ENCODE assay signal across 10 cellular contexts in genomic region chr17:27558842-27559505, GRCh38.
DNase-seq lines count a peak whose midpoint lies in the region; ATAC-seq, FAIRE-seq and TF ChIP-seq lines count a peak whose summit lies in the region.
"Had no signal": no experiment of that assay in that cellular context is flagged by ENCODE, and none has a peak within 500 bp of the region (broad histone marks: within the 10 kb centered on the region; RNA-seq: fewer than 3 reads in every experiment).

No MANE protein-coding gene starts in this region.

- no peaks in the 10 kb centered on the region for H3K9me3 ChIP-seq in right atrium auricular region
- no peaks in the 10 kb centered on the region for H3K9me3 ChIP-seq in esophagus squamous epithelium
- no peaks in the 10 kb centered on the region for H3K9me3 ChIP-seq in pancreas

- TF ChIP-seq POLR2A in esophagus squamous epithelium (IDR thresholded peaks at IDR 0.05), result no peak

- no peak for DNase-seq in right atrium auricular region (ENCODE audit: low spot score)
- DNase-seq in left ventricle myocardium superior, result no peak
- DNase-seq in esophagus squamous epithelium (lab: John Stamatoyannopoulos, UW), result no peak
- no peak for DNase-seq in pancreas
- no peak for DNase-seq in anterior cingulate cortex (lab: John Stamatoyannopoulos, UW)
- DNase-seq in omental fat pad (ENCODE audit: low spot score), result no peak
- DNase-seq in stimulated activated CD4-positive, alpha-beta T cell treated with anti-CD3 and anti-CD28 coated beads, Interleukin-2, amount 100 ng/mL, for 24 hours, result no peak
- DNase-seq: activated CD4-positive, alpha-beta memory T cell treated with anti-CD3 and anti-CD28 coated beads, Interleukin-2, amount 10 ng/mL, durations not matched to agents 7 days and 5 days; effector memory CD8-positive, alpha-beta T cell had no signal

- H3K4me1 ChIP-seq in right atrium auricular region (peaks cover 0 to 37% of the 10 kb centered on the region in 2 donors), esophagus squamous epithelium (peaks cover 11 to 23% (median 22%) of the 10 kb centered on the region in 3 donors), pancreas (peaks cover 36 to 54% (median 37%) of the 10 kb centered on the region in 3 donors)

- ATAC-seq in left ventricle myocardium superior (no peak), pancreas (peak; percentile 14 to 43 (median 24)), omental fat pad (ENCODE audit: low FRiP score) (no peak), GM18907 (IDR thresholded peaks at IDR 0.05; ENCODE audit: unreplicated experiment) (no peak)
- ATAC-seq: effector memory CD8-positive, alpha-beta T cell had no signal

- H3K36me3 ChIP-seq in right atrium auricular region (no peaks in the 10 kb centered on the region), esophagus squamous epithelium (peaks cover 0 to 52% (median 0%) of the 10 kb centered on the region in 3 donors), pancreas (no peaks in the 10 kb centered on the region)

- TF ChIP-seq CTCF in right atrium auricular region (IDR thresholded peaks at IDR 0.05), result no peak
- no peak for TF ChIP-seq CTCF in esophagus squamous epithelium (IDR thresholded peaks at IDR 0.05)
- no peak for TF ChIP-seq CTCF in pancreas (IDR thresholded peaks at IDR 0.05)
- no peak for TF ChIP-seq CTCF in omental fat pad (IDR thresholded peaks at IDR 0.05)

- no peak for FAIRE-seq in pancreas (lab: Jason Lieb, UNC)

- intact Hi-C loops in left ventricle myocardium superior (cut with micrococcal nuclease), result no loop called here
- intact Hi-C loops in esophagus squamous epithelium (cut with DNase I), result no loop called here
- intact Hi-C loops in pancreas (cut with DNase I), result no loop called here

- H3K27ac ChIP-seq in right atrium auricular region, result peak overlapping the region; percentile 63 to 66
- peak overlapping the region; percentile 32 to 83 (median 68) for H3K27ac ChIP-seq in esophagus squamous epithelium
- H3K27ac ChIP-seq in pancreas, result peak overlapping the region; percentile 38 to 84 (median 68)

- no peaks in the 10 kb centered on the region for H3K27me3 ChIP-seq in right atrium auricular region
- no peaks in the 10 kb centered on the region for H3K27me3 ChIP-seq in esophagus squamous epithelium
- no peaks in the 10 kb centered on the region for H3K27me3 ChIP-seq in pancreas

- 81 to 86% methylated on average over 12 of the region's 12 CpGs for WGBS in esophagus squamous epithelium, 2 donors
- 45% methylated on average over 12 of the region's 12 CpGs for WGBS in pancreas, 2 donors

- H3K4me3 ChIP-seq in right atrium auricular region, result peak overlapping the region in 1 of 2 donors; percentile 22
- H3K4me3 ChIP-seq in esophagus squamous epithelium, result no peak overlapping the region
- H3K4me3 ChIP-seq in pancreas, result no peak overlapping the region

Comparison
In these comparisons a context has a peak if more than half of its experiments do, and no peak if none do; other contexts are left out.
1. ATAC-seq: peak in pancreas (4 of 4); none in left ventricle myocardium superior (single experiment), omental fat pad (single experiment) and GM18907 (single experiment).
2. Peak in every context shown above with its lines, with median percentiles within 50 percentile points of each other: H3K27ac ChIP-seq.